ENCODE assay signal across 8 cellular contexts in the genomic region with DNA sequence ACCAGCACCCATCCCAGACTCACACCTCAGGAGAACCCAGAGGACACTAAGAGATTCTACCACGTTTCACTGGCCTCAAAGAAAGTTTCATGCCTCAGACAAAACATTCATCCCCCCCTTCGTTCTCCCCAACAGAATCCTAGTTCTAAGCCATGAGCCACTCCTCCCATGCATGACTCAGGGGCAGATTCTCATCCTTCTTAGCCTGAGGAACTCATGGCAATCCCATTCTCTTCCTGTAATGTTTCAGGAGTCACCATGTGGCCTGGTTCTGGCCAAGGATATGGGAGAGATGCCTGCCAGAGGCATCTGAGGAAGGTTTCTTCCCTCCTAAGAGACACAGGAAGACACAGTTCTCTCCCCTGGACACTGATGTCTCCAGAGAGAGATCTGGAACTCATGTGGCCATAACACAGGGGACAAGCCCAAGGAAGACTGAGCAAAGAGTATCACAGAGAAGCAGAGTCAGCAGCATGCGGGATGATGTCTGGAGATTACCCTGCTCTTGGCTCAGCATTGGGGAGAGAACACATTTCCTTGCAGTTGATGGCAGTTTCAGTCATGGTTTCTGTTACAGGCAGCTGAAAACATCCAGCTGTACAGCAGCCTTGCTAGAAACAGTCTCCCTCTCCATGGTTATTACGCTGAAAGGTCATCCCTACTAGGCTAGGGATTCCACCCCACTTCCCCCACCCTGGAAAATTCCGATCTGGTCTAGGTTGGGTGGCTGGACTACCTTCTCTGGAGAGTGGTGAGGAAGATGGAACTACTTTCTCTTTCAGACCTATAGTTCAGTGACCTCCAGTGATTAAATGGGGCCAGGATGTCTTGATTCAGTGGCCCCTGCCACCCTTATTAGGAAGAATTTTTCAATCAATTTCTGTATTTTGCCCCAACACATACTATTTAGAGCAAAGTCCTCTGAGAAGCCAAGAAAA.
DNase-seq lines count a peak whose midpoint lies in the region; ATAC-seq and TF ChIP-seq lines count a peak whose summit lies in the region.

No MANE protein-coding gene starts in this region.

- H3K36me3 ChIP-seq in esophagus squamous epithelium = peaks cover 0 to 3% (median 0%) of the 10 kb centered on the region in 3 donors

- no peak overlapping the region for H3K27ac ChIP-seq in esophagus squamous epithelium

- no peak for TF ChIP-seq CTCF in esophagus squamous epithelium (IDR thresholded peaks at IDR 0.05)

- no peaks in the 10 kb centered on the region for H3K9me3 ChIP-seq in esophagus squamous epithelium

- no peak for TF ChIP-seq POLR2A in esophagus squamous epithelium (IDR thresholded peaks at IDR 0.05)

- DNase-seq in glomerular visceral epithelial cell (ENCODE audit: extremely low spot score) (peak; percentile 57), NCI-H1436 (lab: John Stamatoyannopoulos, UW) (no peak), esophagus squamous epithelium (lab: John Stamatoyannopoulos, UW) (no peak), SKM-1 (lab: John Stamatoyannopoulos, UW; ENCODE audit: unreplicated experiment) (no peak), mesenteric fat pad (ENCODE audit: low spot score) (no peak)

- no peaks in the 10 kb centered on the region for H3K27me3 ChIP-seq in esophagus squamous epithelium

- peaks cover 0 to 27% (median 8%) of the 10 kb centered on the region in 3 donors for H3K4me1 ChIP-seq in esophagus squamous epithelium

- no peak overlapping the region for H3K4me3 ChIP-seq in esophagus squamous epithelium

- intact Hi-C loops in esophagus squamous epithelium (cut with DNase I) = no loop called here

- ATAC-seq in GM18508 (IDR thresholded peaks at IDR 0.05; ENCODE audit: insufficient read depth, unreplicated experiment) (peak; percentile 40), GM21723 (IDR thresholded peaks at IDR 0.05; ENCODE audit: unreplicated experiment) (peak; percentile 84), HG03442 (IDR thresholded peaks at IDR 0.05; ENCODE audit: unreplicated experiment) (peak; percentile 64)

- 85 to 95% methylated on average over 5 of the region's 5 CpGs for WGBS in esophagus squamous epithelium, 2 donors
